Comparison of ENCODE assay signal across 1 cellular context in the genomic region with DNA sequence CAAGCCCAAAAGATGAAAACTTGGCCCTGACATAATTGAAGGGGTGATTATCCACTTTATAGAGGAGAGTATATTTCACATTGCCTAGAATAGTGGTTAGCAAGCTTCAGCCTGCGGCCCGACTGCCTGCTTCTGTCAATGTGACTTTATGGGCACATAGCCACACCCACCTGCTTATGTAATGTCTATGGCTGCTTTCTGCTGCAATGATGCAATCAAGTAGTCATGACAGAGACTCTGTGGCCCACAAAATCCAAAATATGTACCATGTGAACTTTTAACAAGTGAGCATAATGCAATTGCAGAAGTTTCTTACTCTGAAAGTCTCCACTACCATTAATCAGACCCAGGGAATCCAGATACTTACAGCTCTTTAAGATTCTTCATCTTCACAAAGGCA.
TF ChIP-seq lines count a peak whose summit lies in the region.

No MANE protein-coding gene starts in this region.

TF ChIP-seq in K562, 482 proteins besides CTCF, POLR2A, EP300 and RAD21 (continued from another document and continues in another):
- TF ChIP-seq, protein P1, sequence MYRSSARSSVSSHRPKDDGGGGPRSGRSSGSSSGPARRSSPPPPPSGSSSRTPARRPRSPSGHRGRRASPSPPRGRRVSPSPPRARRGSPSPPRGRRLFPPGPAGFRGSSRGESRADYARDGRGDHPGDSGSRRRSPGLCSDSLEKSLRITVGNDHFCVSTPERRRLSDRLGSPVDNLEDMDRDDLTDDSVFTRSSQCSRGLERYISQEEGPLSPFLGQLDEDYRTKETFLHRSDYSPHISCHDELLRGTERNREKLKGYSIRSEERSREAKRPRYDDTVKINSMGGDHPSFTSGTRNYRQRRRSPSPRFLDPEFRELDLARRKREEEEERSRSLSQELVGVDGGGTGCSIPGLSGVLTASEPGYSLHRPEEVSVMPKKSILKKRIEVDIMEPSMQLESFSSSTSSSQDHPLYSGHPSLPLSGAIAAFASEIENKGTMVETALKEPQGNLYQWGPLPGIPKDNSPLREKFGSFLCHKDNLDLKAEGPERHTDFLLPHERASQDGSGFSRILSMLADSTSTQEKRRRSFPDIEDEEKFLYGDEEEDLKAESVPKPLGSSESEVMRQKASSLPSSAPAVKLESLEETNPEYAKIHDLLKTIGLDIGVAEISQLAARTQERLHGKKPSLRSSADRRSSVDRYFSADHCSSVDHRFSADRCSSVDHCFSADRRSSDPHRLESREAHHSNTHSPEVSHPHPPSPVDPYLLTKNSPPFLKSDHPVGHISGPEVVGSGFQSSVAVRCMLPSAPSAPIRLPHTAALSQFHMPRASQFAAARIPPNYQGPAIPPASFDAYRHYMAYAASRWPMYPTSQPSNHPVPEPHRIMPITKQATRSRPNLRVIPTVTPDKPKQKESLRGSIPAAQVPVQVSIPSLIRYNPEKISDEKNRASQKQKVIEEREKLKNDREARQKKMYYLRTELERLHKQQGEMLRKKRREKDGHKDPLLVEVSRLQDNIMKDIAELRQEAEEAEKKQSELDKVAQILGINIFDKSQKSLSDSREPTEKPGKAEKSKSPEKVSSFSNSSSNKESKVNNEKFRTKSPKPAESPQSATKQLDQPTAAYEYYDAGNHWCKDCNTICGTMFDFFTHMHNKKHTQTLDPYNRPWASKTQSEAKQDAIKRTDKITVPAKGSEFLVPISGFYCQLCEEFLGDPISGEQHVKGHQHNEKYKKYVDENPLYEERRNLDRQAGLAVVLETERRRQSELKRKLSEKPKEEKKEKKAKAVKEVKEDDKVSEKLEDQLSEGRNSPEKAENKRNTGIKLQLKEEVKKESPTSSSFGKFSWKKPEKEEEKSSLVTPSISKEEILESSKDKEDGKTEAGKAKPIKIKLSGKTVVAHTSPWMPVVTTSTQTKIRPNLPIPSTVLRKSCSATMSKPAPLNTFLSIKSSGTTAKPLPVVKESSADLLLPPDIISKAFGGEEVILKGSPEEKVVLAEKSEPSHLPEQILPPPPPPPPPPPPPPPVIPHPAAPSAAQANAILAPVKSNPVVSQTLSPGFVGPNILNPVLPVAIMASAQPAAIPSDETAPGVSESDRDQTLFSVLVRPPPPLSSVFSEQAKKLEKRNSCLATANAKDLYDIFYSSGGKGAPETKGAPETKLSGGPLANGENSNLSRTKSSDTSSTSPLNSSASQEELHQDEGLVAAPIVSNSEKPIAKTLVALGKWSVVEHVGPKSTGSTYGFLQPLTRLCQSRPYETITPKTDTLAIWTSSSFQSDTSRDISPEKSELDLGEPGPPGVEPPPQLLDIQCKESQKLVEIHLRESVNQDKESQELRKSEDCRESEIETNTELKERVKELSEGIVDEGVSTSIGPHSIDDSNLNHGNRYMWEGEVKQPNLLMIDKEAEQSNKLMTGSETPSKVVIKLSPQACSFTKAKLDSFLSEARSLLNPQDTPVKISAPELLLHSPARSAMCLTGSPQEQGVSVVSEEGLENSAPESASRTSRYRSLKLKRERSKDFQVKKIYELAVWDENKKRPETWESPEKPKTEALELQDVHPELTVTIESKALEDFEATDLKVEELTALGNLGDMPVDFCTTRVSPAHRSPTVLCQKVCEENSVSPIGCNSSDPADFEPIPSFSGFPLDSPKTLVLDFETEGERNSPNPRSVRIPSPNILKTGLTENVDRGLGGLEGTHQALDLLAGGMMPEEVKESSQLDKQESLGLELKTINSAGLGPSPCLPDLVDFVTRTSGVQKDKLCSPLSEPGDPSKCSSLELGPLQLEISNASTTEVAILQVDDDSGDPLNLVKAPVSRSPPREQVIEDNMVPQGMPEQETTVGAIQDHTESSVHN (IDR thresholded peaks at IDR 0.05; ENCODE audit: borderline replicate concordance in 1 of 2, low read depth in 1 of 2) = 0 out of 4 replicates have a peak, but pooled peaks of 1 of the 2 experiments have one; percentile 25
- no peak for TF ChIP-seq ZSCAN29 (IDR thresholded peaks at IDR 0.05)
- TF ChIP-seq ZNF23 (CRISPR knock-in tag; IDR thresholded peaks at IDR 0.05) = no peak
- 0 out of 2 replicates have a peak, but pooled peaks have one; percentile 29 for TF ChIP-seq CXXC5 (CRISPR knock-in tag; IDR thresholded peaks at IDR 0.05)
- no peak for TF ChIP-seq STAT5B (CRISPR knock-in tag; IDR thresholded peaks at IDR 0.05)
- TF ChIP-seq, protein P2, sequence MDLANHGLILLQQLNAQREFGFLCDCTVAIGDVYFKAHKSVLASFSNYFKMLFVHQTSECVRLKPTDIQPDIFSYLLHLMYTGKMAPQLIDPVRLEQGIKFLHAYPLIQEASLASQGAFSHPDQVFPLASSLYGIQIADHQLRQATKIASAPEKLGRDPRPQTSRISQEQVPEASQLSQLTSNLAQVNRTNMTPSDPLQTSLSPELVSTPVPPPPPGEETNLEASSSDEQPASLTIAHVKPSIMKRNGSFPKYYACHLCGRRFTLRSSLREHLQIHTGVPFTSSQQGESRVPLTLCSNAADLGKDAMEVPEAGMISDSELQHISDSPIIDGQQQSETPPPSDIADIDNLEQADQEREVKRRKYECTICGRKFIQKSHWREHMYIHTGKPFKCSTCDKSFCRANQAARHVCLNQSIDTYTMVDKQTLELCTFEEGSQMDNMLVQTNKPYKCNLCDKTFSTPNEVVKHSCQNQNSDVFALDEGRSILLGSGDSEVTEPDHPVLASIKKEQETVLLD (IDR thresholded peaks at IDR 0.05) = no peak
- no peak for TF ChIP-seq ZC3H11A (IDR thresholded peaks at IDR 0.05; ENCODE audit: low read depth, low read length)
- TF ChIP-seq TCFL5 (CRISPR knock-in tag; conservative IDR thresholded peaks at IDR 0.05) = no peak
- TF ChIP-seq ZBED1 (IDR thresholded peaks at IDR 0.05) = no peak
- TF ChIP-seq SMARCB1 (IDR thresholded peaks at IDR 0.05; ENCODE audit: insufficient read length, low read depth) = no peak
- TF ChIP-seq, protein P3, sequence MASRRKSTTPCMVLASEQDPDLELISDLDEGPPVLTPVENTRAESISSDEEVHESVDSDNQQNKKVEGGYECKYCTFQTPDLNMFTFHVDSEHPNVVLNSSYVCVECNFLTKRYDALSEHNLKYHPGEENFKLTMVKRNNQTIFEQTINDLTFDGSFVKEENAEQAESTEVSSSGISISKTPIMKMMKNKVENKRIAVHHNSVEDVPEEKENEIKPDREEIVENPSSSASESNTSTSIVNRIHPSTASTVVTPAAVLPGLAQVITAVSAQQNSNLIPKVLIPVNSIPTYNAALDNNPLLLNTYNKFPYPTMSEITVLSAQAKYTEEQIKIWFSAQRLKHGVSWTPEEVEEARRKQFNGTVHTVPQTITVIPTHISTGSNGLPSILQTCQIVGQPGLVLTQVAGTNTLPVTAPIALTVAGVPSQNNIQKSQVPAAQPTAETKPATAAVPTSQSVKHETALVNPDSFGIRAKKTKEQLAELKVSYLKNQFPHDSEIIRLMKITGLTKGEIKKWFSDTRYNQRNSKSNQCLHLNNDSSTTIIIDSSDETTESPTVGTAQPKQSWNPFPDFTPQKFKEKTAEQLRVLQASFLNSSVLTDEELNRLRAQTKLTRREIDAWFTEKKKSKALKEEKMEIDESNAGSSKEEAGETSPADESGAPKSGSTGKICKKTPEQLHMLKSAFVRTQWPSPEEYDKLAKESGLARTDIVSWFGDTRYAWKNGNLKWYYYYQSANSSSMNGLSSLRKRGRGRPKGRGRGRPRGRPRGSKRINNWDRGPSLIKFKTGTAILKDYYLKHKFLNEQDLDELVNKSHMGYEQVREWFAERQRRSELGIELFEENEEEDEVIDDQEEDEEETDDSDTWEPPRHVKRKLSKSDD (conservative IDR thresholded peaks at IDR 0.05; ENCODE audit: low read length) = no peak
- TF ChIP-seq, protein P4, sequence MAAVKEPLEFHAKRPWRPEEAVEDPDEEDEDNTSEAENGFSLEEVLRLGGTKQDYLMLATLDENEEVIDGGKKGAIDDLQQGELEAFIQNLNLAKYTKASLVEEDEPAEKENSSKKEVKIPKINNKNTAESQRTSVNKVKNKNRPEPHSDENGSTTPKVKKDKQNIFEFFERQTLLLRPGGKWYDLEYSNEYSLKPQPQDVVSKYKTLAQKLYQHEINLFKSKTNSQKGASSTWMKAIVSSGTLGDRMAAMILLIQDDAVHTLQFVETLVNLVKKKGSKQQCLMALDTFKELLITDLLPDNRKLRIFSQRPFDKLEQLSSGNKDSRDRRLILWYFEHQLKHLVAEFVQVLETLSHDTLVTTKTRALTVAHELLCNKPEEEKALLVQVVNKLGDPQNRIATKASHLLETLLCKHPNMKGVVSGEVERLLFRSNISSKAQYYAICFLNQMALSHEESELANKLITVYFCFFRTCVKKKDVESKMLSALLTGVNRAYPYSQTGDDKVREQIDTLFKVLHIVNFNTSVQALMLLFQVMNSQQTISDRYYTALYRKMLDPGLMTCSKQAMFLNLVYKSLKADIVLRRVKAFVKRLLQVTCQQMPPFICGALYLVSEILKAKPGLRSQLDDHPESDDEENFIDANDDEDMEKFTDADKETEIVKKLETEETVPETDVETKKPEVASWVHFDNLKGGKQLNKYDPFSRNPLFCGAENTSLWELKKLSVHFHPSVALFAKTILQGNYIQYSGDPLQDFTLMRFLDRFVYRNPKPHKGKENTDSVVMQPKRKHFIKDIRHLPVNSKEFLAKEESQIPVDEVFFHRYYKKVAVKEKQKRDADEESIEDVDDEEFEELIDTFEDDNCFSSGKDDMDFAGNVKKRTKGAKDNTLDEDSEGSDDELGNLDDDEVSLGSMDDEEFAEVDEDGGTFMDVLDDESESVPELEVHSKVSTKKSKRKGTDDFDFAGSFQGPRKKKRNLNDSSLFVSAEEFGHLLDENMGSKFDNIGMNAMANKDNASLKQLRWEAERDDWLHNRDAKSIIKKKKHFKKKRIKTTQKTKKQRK (IDR thresholded peaks at IDR 0.05; ENCODE audit: borderline replicate concordance, low read depth, low read length) = no peak
- TF ChIP-seq ZNF75A (CRISPR knock-in tag; IDR thresholded peaks at IDR 0.05) = no peak
- TF ChIP-seq MXI1 (IDR thresholded peaks at IDR 0.05; ENCODE audit: low read depth, low read length) = no peak
- TF ChIP-seq, protein P5, sequence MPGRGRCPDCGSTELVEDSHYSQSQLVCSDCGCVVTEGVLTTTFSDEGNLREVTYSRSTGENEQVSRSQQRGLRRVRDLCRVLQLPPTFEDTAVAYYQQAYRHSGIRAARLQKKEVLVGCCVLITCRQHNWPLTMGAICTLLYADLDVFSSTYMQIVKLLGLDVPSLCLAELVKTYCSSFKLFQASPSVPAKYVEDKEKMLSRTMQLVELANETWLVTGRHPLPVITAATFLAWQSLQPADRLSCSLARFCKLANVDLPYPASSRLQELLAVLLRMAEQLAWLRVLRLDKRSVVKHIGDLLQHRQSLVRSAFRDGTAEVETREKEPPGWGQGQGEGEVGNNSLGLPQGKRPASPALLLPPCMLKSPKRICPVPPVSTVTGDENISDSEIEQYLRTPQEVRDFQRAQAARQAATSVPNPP (IDR thresholded peaks at IDR 0.05; ENCODE audit: borderline replicate concordance, insufficient read depth, insufficient read length) = no peak
- no peak for TF ChIP-seq MTA3 (IDR thresholded peaks at IDR 0.05; ENCODE audit: borderline replicate concordance)
- no peak for TF ChIP-seq BHLHE40 (IDR thresholded peaks at IDR 0.05; ENCODE audit: low read length)
- no peak for TF ChIP-seq NR2C1 (IDR thresholded peaks at IDR 0.05)
- TF ChIP-seq NR2C1 (tag; IDR thresholded peaks at IDR 0.05) = peak; percentile 21; the same call in 1 of the 2 replicates
- no peak for TF ChIP-seq SP2 (IDR thresholded peaks at IDR 0.05; ENCODE audit: extremely low read depth, low read depth, low read length, poor library complexity, severe bottlenecking)
- TF ChIP-seq, protein P6, sequence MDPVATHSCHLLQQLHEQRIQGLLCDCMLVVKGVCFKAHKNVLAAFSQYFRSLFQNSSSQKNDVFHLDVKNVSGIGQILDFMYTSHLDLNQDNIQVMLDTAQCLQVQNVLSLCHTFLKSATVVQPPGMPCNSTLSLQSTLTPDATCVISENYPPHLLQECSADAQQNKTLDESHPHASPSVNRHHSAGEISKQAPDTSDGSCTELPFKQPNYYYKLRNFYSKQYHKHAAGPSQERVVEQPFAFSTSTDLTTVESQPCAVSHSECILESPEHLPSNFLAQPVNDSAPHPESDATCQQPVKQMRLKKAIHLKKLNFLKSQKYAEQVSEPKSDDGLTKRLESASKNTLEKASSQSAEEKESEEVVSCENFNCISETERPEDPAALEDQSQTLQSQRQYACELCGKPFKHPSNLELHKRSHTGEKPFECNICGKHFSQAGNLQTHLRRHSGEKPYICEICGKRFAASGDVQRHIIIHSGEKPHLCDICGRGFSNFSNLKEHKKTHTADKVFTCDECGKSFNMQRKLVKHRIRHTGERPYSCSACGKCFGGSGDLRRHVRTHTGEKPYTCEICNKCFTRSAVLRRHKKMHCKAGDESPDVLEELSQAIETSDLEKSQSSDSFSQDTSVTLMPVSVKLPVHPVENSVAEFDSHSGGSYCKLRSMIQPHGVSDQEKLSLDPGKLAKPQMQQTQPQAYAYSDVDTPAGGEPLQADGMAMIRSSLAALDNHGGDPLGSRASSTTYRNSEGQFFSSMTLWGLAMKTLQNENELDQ (CRISPR knock-in tag; IDR thresholded peaks at IDR 0.05; ENCODE audit: borderline replicate concordance) = no peak
- TF ChIP-seq MEF2D (tag; conservative IDR thresholded peaks at IDR 0.05; ENCODE audit: low read depth) = no peak
- TF ChIP-seq RB1 (IDR thresholded peaks at IDR 0.05; ENCODE audit: low read depth) = no peak
- TF ChIP-seq MEIS2 (IDR thresholded peaks at IDR 0.05; ENCODE audit: partially characterized antibody) = no peak
- no peak for TF ChIP-seq HOXB6 (CRISPR knock-in tag; IDR thresholded peaks at IDR 0.05; ENCODE audit: borderline replicate concordance)
- TF ChIP-seq, protein P7, sequence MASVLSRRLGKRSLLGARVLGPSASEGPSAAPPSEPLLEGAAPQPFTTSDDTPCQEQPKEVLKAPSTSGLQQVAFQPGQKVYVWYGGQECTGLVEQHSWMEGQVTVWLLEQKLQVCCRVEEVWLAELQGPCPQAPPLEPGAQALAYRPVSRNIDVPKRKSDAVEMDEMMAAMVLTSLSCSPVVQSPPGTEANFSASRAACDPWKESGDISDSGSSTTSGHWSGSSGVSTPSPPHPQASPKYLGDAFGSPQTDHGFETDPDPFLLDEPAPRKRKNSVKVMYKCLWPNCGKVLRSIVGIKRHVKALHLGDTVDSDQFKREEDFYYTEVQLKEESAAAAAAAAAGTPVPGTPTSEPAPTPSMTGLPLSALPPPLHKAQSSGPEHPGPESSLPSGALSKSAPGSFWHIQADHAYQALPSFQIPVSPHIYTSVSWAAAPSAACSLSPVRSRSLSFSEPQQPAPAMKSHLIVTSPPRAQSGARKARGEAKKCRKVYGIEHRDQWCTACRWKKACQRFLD (CRISPR knock-in tag; IDR thresholded peaks at IDR 0.05) = no peak
- peak; percentile 53; the same call in 1 of the 2 replicates for TF ChIP-seq ZNF584 (CRISPR knock-in tag; IDR thresholded peaks at IDR 0.05; ENCODE audit: low read depth)
- no peak for TF ChIP-seq XRCC4 (IDR thresholded peaks at IDR 0.05; ENCODE audit: extremely low read depth, insufficient read depth, insufficient read length)
- TF ChIP-seq HEY1 (CRISPR knock-in tag; IDR thresholded peaks at IDR 0.05; ENCODE audit: borderline replicate concordance) = no peak
- TF ChIP-seq HDAC6 (IDR thresholded peaks at IDR 0.05; ENCODE audit: low read depth, low read length) = no peak
- 0 out of 2 replicates have a peak, but pooled peaks have one; percentile 24 for TF ChIP-seq ZNF175 (CRISPR knock-in tag; IDR thresholded peaks at IDR 0.05; ENCODE audit: low read depth)
- TF ChIP-seq DMBX1 (CRISPR knock-in tag; IDR thresholded peaks at IDR 0.05; ENCODE audit: borderline replicate concordance) = peak; percentile 27; the same call in 1 of the 2 replicates
- TF ChIP-seq ATF7 (IDR thresholded peaks at IDR 0.05) = peak; percentile 88
- TF ChIP-seq HNRNPL (IDR thresholded peaks at IDR 0.05; ENCODE audit: low read depth, low read length) = no peak
- TF ChIP-seq KAT7 (CRISPR knock-in tag; IDR thresholded peaks at IDR 0.05; ENCODE audit: borderline replicate concordance) = no peak
